Comparison of ENCODE assay signal across 1 cellular context in the genomic region with DNA sequence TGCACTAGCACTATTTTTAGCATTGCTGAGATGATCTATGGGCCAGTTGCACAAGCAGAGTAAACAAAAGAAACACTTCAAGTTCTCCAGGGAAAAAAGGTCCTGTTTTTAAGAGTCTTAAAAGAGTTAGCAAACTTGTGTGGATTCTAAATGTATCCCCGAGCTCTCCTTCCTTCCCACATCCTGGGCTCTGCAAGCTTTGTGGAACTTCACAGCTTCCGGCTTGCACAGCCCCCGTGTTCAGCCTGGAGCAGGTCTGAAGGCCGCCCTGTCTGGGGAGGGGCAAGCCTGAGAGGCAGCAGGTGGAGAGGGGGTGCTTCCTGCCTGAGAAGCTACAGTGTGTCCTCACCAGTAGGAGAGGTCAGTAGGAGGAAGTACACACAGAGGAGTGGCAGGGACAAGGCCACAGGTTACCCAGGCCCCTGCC.
TF ChIP-seq lines count a peak whose summit lies in the region.

No MANE protein-coding gene starts in this region.

TF ChIP-seq in WTC11, 78 proteins besides CTCF, POLR2A, EP300 and RAD21 (continued from another document):
- TF ChIP-seq, protein P1, sequence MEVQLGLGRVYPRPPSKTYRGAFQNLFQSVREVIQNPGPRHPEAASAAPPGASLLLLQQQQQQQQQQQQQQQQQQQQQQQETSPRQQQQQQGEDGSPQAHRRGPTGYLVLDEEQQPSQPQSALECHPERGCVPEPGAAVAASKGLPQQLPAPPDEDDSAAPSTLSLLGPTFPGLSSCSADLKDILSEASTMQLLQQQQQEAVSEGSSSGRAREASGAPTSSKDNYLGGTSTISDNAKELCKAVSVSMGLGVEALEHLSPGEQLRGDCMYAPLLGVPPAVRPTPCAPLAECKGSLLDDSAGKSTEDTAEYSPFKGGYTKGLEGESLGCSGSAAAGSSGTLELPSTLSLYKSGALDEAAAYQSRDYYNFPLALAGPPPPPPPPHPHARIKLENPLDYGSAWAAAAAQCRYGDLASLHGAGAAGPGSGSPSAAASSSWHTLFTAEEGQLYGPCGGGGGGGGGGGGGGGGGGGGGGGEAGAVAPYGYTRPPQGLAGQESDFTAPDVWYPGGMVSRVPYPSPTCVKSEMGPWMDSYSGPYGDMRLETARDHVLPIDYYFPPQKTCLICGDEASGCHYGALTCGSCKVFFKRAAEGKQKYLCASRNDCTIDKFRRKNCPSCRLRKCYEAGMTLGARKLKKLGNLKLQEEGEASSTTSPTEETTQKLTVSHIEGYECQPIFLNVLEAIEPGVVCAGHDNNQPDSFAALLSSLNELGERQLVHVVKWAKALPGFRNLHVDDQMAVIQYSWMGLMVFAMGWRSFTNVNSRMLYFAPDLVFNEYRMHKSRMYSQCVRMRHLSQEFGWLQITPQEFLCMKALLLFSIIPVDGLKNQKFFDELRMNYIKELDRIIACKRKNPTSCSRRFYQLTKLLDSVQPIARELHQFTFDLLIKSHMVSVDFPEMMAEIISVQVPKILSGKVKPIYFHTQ (CRISPR knock-in tag; IDR thresholded peaks at IDR 0.05) = no peak
- TF ChIP-seq SOX15 (CRISPR knock-in tag; IDR thresholded peaks at IDR 0.05) = no peak
- TF ChIP-seq FOXK1 (CRISPR knock-in tag; IDR thresholded peaks at IDR 0.05) = 0 out of 2 replicates have a peak, but pooled peaks have one; percentile 25
- no peak for TF ChIP-seq ZNF532 (CRISPR knock-in tag; IDR thresholded peaks at IDR 0.05; ENCODE audit: borderline replicate concordance)
